Comparison of ENCODE assay signal across 8 cellular contexts in the genomic region with DNA sequence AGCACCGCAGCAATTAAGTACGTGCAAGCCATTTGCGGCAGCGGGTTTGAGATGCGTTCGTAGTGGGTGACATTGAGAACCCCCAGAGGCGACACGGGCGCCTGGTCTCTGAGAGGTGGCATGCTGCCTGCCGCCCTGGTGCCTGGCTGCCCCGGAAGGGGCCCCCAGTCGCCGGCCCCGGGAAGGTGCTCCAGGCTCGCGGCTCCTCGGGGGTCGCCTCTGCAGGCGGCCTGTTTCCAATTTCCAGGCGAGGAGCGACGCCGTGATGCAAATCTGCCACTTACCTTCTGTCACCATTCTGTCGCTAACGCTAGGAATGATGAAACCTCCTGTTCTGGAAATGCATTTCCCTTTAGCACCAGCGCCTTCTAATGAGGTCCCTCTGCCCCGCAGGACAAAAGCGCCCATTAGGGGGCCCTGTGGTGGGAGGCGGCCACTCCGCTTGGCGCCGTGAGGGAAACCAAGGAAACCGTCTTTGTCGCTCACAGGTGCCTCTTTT. TPM values are rescaled to one million over a fixed set of nuclear protein-coding genes. Genes with fewer than 3 reads are reported as not detected.
A peak's percentile ranks its signal among the peaks of the same experiment; 100 is the strongest.
DNase-seq lines count a peak whose midpoint lies in the region; ATAC-seq and TF ChIP-seq lines count a peak whose summit lies in the region.

No MANE protein-coding gene starts in this region.

- peaks cover 32% of the 10 kb centered on the region for H3K27me3 Mint-ChIP-seq in activated CD4-positive, alpha-beta T cell treated with anti-CD3 and anti-CD28 coated beads, Interleukin-2, amount 10 ng/mL, durations not matched to agents 24 days and 14 days
- peaks cover 27 to 29% of the 10 kb centered on the region in 2 donors for H3K27me3 Mint-ChIP-seq in T-cell

- no peak overlapping the region for H3K27ac ChIP-seq in gastroesophageal sphincter

- no peak overlapping the region for H3K9ac ChIP-seq in skeletal muscle satellite cell (ENCODE audit: low read depth, low read length)

- peak overlapping the region; percentile 62 for H3K4me2 ChIP-seq in skeletal muscle satellite cell (ENCODE audit: low read length)

- H3K36me3 Mint-ChIP-seq in activated CD4-positive, alpha-beta T cell treated with anti-CD3 and anti-CD28 coated beads, Interleukin-2, amount 10 ng/mL, durations not matched to agents 24 days and 14 days (ENCODE audit: low read depth), result peaks cover 2% of the 10 kb centered on the region
- H3K36me3 Mint-ChIP-seq in T-cell, result peaks cover 4% of the 10 kb centered on the region

- no peaks in the 10 kb centered on the region for H3K36me3 ChIP-seq in gastroesophageal sphincter
- H3K36me3 ChIP-seq in skeletal muscle satellite cell (ENCODE audit: insufficient read depth, low read length), result no peaks in the 10 kb centered on the region

- H3K4me3 Mint-ChIP-seq in activated CD4-positive, alpha-beta T cell treated with anti-CD3 and anti-CD28 coated beads, Interleukin-2, amount 10 ng/mL, durations not matched to agents 24 days and 14 days, result peak overlapping the region; percentile 78
- peak overlapping the region; percentile 67 to 83 (median 73) for H3K4me3 Mint-ChIP-seq in T-cell

- no peak for TF ChIP-seq EP300 in gastroesophageal sphincter (IDR thresholded peaks at IDR 0.05)

- H3K4me3 ChIP-seq in gastroesophageal sphincter, result peak overlapping the region; percentile 10 to 51
- no peak overlapping the region for H3K4me3 ChIP-seq in skeletal muscle satellite cell (ENCODE audit: low read length)

- CTCF ChIA-PET in T-cell (lab: Charles Lee), result no interaction called here

- no peak overlapping the region for H3K27ac Mint-ChIP-seq in activated CD4-positive, alpha-beta T cell treated with anti-CD3 and anti-CD28 coated beads, Interleukin-2, amount 10 ng/mL, durations not matched to agents 24 days and 14 days
- H3K27ac Mint-ChIP-seq in T-cell, result no peak overlapping the region

- TF ChIP-seq POLR2A in gastroesophageal sphincter (IDR thresholded peaks at IDR 0.05), result no peak

- H3K4me1 ChIP-seq in gastroesophageal sphincter (peaks cover 0 to 13% (median 0%) of the 10 kb centered on the region in 3 donors), skeletal muscle satellite cell (ENCODE audit: control insufficient read depth, insufficient read depth, low read length) (no peaks in the 10 kb centered on the region)

- H3K27me3 ChIP-seq in gastroesophageal sphincter (peaks cover 14% of the 10 kb centered on the region), skeletal muscle satellite cell (ENCODE audit: control insufficient read depth, insufficient read depth, low read length) (peaks cover 54% of the 10 kb centered on the region)

- H3K9me3 Mint-ChIP-seq in activated CD4-positive, alpha-beta T cell treated with anti-CD3 and anti-CD28 coated beads, Interleukin-2, amount 10 ng/mL, durations not matched to agents 24 days and 14 days, result peaks cover 5% of the 10 kb centered on the region
- peaks cover 0 to 12% (median 1%) of the 10 kb centered on the region in 3 donors for H3K9me3 Mint-ChIP-seq in T-cell

- POLR2A ChIA-PET in T-cell (lab: Charles Lee), result interaction anchor here in 1 of 2 donors (0.6 kb wide), 1 partner anchor 68 kb away, joined by 8 read pairs; no protein-coding TSS in a partner anchor

- ATAC-seq in T-cell (replicated peaks in 1 of 4), result peak; percentile 57 to 72 (median 66)
- ATAC-seq in gastroesophageal sphincter, result no peak

- WGBS in gastroesophageal sphincter (ENCODE audit: low coverage in 1 of 2), 2 donors, result 49% methylated on average over 4 of the region's 34 CpGs; no CpG with 5 or more reads in 1 of the 2 donors

- H3K9me3 ChIP-seq in gastroesophageal sphincter (peaks cover 0 to 10% (median 0%) of the 10 kb centered on the region in 3 donors), skeletal muscle satellite cell (replicated peaks; ENCODE audit: low read length) (no peaks in the 10 kb centered on the region)

- no peak for TF ChIP-seq CTCF in gastroesophageal sphincter (IDR thresholded peaks at IDR 0.05)

- H3K4me1 Mint-ChIP-seq in activated CD4-positive, alpha-beta T cell treated with anti-CD3 and anti-CD28 coated beads, Interleukin-2, amount 10 ng/mL, durations not matched to agents 24 days and 14 days, result peaks cover 12% of the 10 kb centered on the region
- H3K4me1 Mint-ChIP-seq in T-cell, result peaks cover 15 to 19% (median 15%) of the 10 kb centered on the region in 3 donors

- DNase-seq in activated CD4-positive, alpha-beta T cell treated with anti-CD3 and anti-CD28 coated beads, Interleukin-2, amount 10 ng/mL, durations not matched to agents 24 days and 14 days, result peak; percentile 67
- DNase-seq in activated CD4-positive, alpha-beta T cell treated with anti-CD3 and anti-CD28 coated beads, Interleukin-2, amount 50 U/mL, for 1 hour, result no peak
- DNase-seq in T-cell (peak in 4 of 34 experiments; percentile 1 to 14 (median 11)), cerebellar nuclear complex (lab: John Stamatoyannopoulos, UW) (no peak), amniotic stem cell (lab: John Stamatoyannopoulos, UW) (no peak), NCI-H446 (lab: John Stamatoyannopoulos, UW) (no peak)

- intact Hi-C loops in activated CD4-positive, alpha-beta T cell treated with anti-CD3 and anti-CD28 coated beads, Interleukin-2, amount 10 ng/mL, durations not matched to agents 24 days and 14 days (cut with micrococcal nuclease), result no loop called here

RNA-seq across cellular contexts. Expression of a gene that starts 13.0 kb away (rescaled TPM):
- total RNA-seq in activated CD4-positive, alpha-beta T cell treated with anti-CD3 and anti-CD28 coated beads, Interleukin-2, amount 10 ng/mL, durations not matched to agents 24 days and 14 days, result 16.9 and 20.0 TPM in 2 replicates
- 10 to 100 TPM in 3 of 5 donors, 1 to 10 TPM in 2; 9.4 to 17.0 (median 14.7) TPM for total RNA-seq in T-cell
- total RNA-seq in gastroesophageal sphincter, result 1 to 10 TPM; 3.3 to 6.6 (median 4.5) TPM
- total RNA-seq in skeletal muscle satellite cell (2012; rRNA removed), result under 0.01 and 0.51 TPM in 2 replicates
